15 cellular contexts compared by ENCODE assay signal in the genomic region with DNA sequence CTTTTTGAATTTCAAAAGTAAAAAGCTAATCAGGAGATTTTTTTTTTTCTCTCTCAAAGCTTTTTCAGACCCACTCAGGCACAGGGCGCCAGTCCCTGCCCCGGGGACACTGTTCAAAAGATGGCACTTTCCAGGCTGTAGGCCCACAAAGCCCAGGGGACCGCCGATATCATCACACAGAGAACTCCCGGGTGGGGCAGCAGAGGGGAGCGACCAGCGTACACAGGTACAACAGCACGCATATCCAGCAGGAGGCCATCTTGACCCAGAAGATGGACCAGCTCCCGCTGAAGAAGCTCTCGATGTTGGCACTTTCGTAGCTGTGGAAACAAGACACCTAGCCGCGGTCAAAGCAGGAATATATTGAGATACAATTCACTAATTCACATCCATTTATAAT.
DNase-seq lines count a peak whose midpoint lies in the region; ATAC-seq and TF ChIP-seq lines count a peak whose summit lies in the region.
"Had no signal": no experiment of that assay in that cellular context is flagged by ENCODE, and none has a peak within 500 bp of the region (broad histone marks: within the 10 kb centered on the region; RNA-seq: fewer than 3 reads in every experiment).

No MANE protein-coding gene starts in this region.

- H3K79me2 ChIP-seq in OCI-LY1 (ENCODE audit: insufficient read depth, low read length) = no peaks in the 10 kb centered on the region

- no peaks in the 10 kb centered on the region for H3K9me2 ChIP-seq in OCI-LY1 (ENCODE audit: low read depth, low read length)

- peaks cover 30% of the 10 kb centered on the region for H3K36me3 Mint-ChIP-seq in type B pancreatic cell

- no peak overlapping the region for H3K4me3 Mint-ChIP-seq in type B pancreatic cell
- H3K4me3 Mint-ChIP-seq: activated naive CD4-positive, alpha-beta T cell treated with anti-CD3 and anti-CD28 coated beads, Interleukin-2, amount 10 ng/mL, durations not matched to agents 7 days and 5 days; stimulated activated naive CD8-positive, alpha-beta T cell treated with anti-CD3 and anti-CD28 coated beads, Interleukin-15, amount 100 ng/mL, for 72 hours had no signal

- no peaks in the 10 kb centered on the region for H3K27me3 ChIP-seq in right atrium auricular region
- no peaks in the 10 kb centered on the region for H3K27me3 ChIP-seq in OCI-LY1 (ENCODE audit: insufficient read depth, low read length)
- no peaks in the 10 kb centered on the region for H3K27me3 ChIP-seq in layer of hippocampus (ENCODE audit: control insufficient read depth, insufficient read depth, low read length)
- H3K27me3 ChIP-seq: Peyer's patch had no signal

- in situ Hi-C loops in KBM-7 (cut with MboI; ENCODE audit: low pct_unique_long_range_greater_than_20kb, low sequenced_read_pairs) = no loop called here

- peaks cover 33% of the 10 kb centered on the region for H3K4me1 Mint-ChIP-seq in type B pancreatic cell (ENCODE audit: unreplicated experiment)

- no peak overlapping the region for H3K27ac ChIP-seq in right atrium auricular region
- peak overlapping the region; percentile 98 for H3K27ac ChIP-seq in OCI-LY1 (ENCODE audit: low read depth, low read length, poor library complexity, severe bottlenecking)
- H3K27ac ChIP-seq in layer of hippocampus (ENCODE audit: low read depth, low read length) = peak overlapping the region; percentile 12
- H3K27ac ChIP-seq: VCaP had no signal

- H3K9me3 Mint-ChIP-seq in type B pancreatic cell = no peaks in the 10 kb centered on the region
- H3K9me3 Mint-ChIP-seq: activated naive CD4-positive, alpha-beta T cell treated with anti-CD3 and anti-CD28 coated beads, Interleukin-2, amount 10 ng/mL, durations not matched to agents 7 days and 5 days; stimulated activated naive CD8-positive, alpha-beta T cell treated with anti-CD3 and anti-CD28 coated beads, Interleukin-15, amount 100 ng/mL, for 72 hours had no signal

- H3K4me1 ChIP-seq in right atrium auricular region (peaks cover 0 to 22% of the 10 kb centered on the region in 2 donors), OCI-LY1 (ENCODE audit: insufficient read depth, low read length, severe bottlenecking) (peaks cover 96% of the 10 kb centered on the region)
- H3K4me1 ChIP-seq: Peyer's patch had no signal

- peaks cover 3% of the 10 kb centered on the region for H3F3A ChIP-seq in OCI-LY1 (ENCODE audit: insufficient read depth, low read length)

- no peaks in the 10 kb centered on the region for H4K20me1 ChIP-seq in OCI-LY1 (ENCODE audit: insufficient read depth, low read length)

- H3K9me3 ChIP-seq in right atrium auricular region (no peaks in the 10 kb centered on the region), OCI-LY1 (ENCODE audit: low read length) (no peaks in the 10 kb centered on the region)
- H3K9me3 ChIP-seq: Peyer's patch had no signal

- H3K27ac Mint-ChIP-seq in type B pancreatic cell = peak overlapping the region; percentile 51

- TF ChIP-seq CTCF in right atrium auricular region (IDR thresholded peaks at IDR 0.05) = no peak
- TF ChIP-seq CTCF in OCI-LY1 (IDR thresholded peaks at IDR 0.05; ENCODE audit: low read length) = peak; percentile 45; the same call in 1 of the 2 replicates
- TF ChIP-seq CTCF in type B pancreatic cell (conservative IDR thresholded peaks at IDR 0.05) = no peak

- H2AFZ ChIP-seq in OCI-LY1 (ENCODE audit: low read length) = no peak overlapping the region

- peak overlapping the region; percentile 63 for H3K9ac ChIP-seq in OCI-LY1 (ENCODE audit: low read length)

- no peaks in the 10 kb centered on the region for H3K36me3 ChIP-seq in right atrium auricular region
- peaks cover 41% of the 10 kb centered on the region; the same call in 1 of the 2 replicates for H3K36me3 ChIP-seq in OCI-LY1 (ENCODE audit: insufficient read depth, low read length)

- peak overlapping the region; percentile 58 for H3K4me2 ChIP-seq in OCI-LY1 (ENCODE audit: low read length)

- DNase-seq in right atrium auricular region (ENCODE audit: low spot score) (peak; percentile 51), Right ventricle myocardium inferior (ENCODE audit: missing footprints) (no peak), type B pancreatic cell (ENCODE audit: extremely low spot score, unreplicated experiment) (no peak), glomerular visceral epithelial cell (ENCODE audit: extremely low spot score) (no peak), KBM-7 (no peak), NCI-H1105 treated with DMSO at 0.1 percent for 48 hours (lab: John Stamatoyannopoulos, UW) (no peak)
- DNase-seq: activated naive CD4-positive, alpha-beta T cell treated with anti-CD3 and anti-CD28 coated beads, Interleukin-2, amount 10 ng/mL, durations not matched to agents 7 days and 5 days; left colon; NCI-H1930; NCI-H524; stimulated activated naive CD8-positive, alpha-beta T cell treated with anti-CD3 and anti-CD28 coated beads, Interleukin-15, amount 100 ng/mL, for 72 hours had no signal

- H3K27me3 Mint-ChIP-seq in type B pancreatic cell = no peaks in the 10 kb centered on the region
- H3K27me3 Mint-ChIP-seq: activated naive CD4-positive, alpha-beta T cell treated with anti-CD3 and anti-CD28 coated beads, Interleukin-2, amount 10 ng/mL, durations not matched to agents 7 days and 5 days; stimulated activated naive CD8-positive, alpha-beta T cell treated with anti-CD3 and anti-CD28 coated beads, Interleukin-15, amount 100 ng/mL, for 72 hours had no signal

- intact Hi-C loops in Right ventricle myocardium inferior (cut with DNase I) = loop anchor here (5.0 kb wide), 1 partner anchor 49 kb away; no protein-coding TSS in a partner anchor

- ATAC-seq in Right ventricle myocardium inferior = no peak
- ATAC-seq: left colon; stimulated activated naive CD8-positive, alpha-beta T cell treated with anti-CD3 and anti-CD28 coated beads, Interleukin-15, amount 100 ng/mL, for 72 hours had no signal

- H3K4me3 ChIP-seq in right atrium auricular region = no peak overlapping the region
- H3K4me3 ChIP-seq in OCI-LY1 (ENCODE audit: low read depth, low read length, poor library complexity, severe bottlenecking) = peak overlapping the region; percentile 59
- H3K4me3 ChIP-seq: Peyer's patch had no signal

Comparison
In these comparisons a context has a peak if more than half of its experiments do, and no peak if none do; other contexts are left out.
1. H3K27ac ChIP-seq: peak in OCI-LY1 (single experiment) and layer of hippocampus (single experiment); none in right atrium auricular region (0 of 2).